In the genomic region with DNA sequence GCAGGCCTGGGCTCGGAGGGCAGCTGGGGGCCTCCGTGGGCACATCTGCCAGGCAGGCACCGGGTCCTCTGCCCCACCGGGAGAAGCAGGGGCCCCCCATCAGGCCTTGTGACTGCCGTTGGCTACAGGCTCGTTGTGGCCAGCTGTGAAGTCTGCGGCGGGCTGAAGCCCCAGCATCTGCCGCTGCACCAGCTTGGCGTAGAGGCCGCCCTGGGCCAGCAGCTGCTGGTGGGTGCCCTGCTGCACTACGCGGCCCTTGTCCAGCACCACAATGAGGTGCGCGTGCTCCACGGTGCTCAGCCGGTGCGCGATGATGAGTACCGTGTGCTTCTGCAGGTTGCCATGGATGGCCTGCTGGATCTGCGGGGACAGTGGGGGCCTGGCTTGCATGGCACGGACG, we compare ENCODE assay signal across 22 cellular contexts.
"Had no signal": no experiment of that assay in that cellular context is flagged by ENCODE, and none has a peak within 500 bp of the region (broad histone marks: within the 10 kb centered on the region; RNA-seq: fewer than 3 reads in every experiment).

No MANE protein-coding gene starts in this region.

- H3K4me3 ChIP-seq: gastrocnemius medialis, left lung, lung, neural progenitor cell, spleen, tibial nerve had no signal

- H3K36me3 ChIP-seq: gastrocnemius medialis, left lung, neural progenitor cell had no signal

- H3K27ac ChIP-seq: gastrocnemius medialis, left lung, neural progenitor cell, tibial nerve had no signal

- H3K27me3 ChIP-seq: gastrocnemius medialis, left lung, neural progenitor cell, spleen, tibial nerve had no signal

- H3K4me1 ChIP-seq: gastrocnemius medialis, tibial nerve had no signal

- ATAC-seq: activated naive CD8-positive, alpha-beta T cell treated with anti-CD3 and anti-CD28 coated beads, Interleukin-2, amount 50 U/mL, for 24 hours; activated T-helper 17 cell treated with anti-CD3 and anti-CD28 coated beads, Interleukin-2, amount 50 U/mL, for 72 hours; gastrocnemius medialis; left lung; natural killer cell had no signal

- H3K9me3 ChIP-seq: gastrocnemius medialis, left lung, spleen, tibial nerve had no signal

- DNase-seq: activated CD4-positive, alpha-beta memory T cell treated with anti-CD3 and anti-CD28 coated beads for 36 hours; activated CD4-positive, alpha-beta T cell treated with anti-CD3 and anti-CD28 coated beads, Interleukin-2, amount 10 ng/mL, durations not matched to agents 24 days and 14 days; activated CD4-positive, CD25-positive, alpha-beta regulatory T cell treated with anti-CD3 and anti-CD28 coated beads, Interleukin-2, amount 50 U/mL, for 72 hours; activated CD8-positive, alpha-beta memory T cell treated with anti-CD3 and anti-CD28 coated beads, Interleukin-2, amount 50 U/mL, for 4 hours; activated gamma-delta T cell treated with Interleukin-2 at 50 U/mL for 16 hours; activated naive CD4-positive, alpha-beta T cell treated with anti-CD3 and anti-CD28 coated beads, Interleukin-2, amount 50 U/mL, for 16 hours; activated naive CD8-positive, alpha-beta T cell treated with anti-CD3 and anti-CD28 coated beads, Interleukin-2, amount 50 U/mL, for 24 hours; activated T-cell treated with anti-CD3 and anti-CD28 coated beads, Interleukin-2, amount 50 U/mL, for 24 hours; effector memory CD4-positive, alpha-beta T cell; gastrocnemius medialis; glutamatergic neuron; mesendoderm; natural killer cell; right cardiac atrium; spleen; stimulated activated naive CD4-positive, alpha-beta T cell treated with Interleukin-2 at 50 U/mL for 16 hours; T-helper 2 cell had no signal
